26 cellular contexts compared by ENCODE assay signal in the genomic region with DNA sequence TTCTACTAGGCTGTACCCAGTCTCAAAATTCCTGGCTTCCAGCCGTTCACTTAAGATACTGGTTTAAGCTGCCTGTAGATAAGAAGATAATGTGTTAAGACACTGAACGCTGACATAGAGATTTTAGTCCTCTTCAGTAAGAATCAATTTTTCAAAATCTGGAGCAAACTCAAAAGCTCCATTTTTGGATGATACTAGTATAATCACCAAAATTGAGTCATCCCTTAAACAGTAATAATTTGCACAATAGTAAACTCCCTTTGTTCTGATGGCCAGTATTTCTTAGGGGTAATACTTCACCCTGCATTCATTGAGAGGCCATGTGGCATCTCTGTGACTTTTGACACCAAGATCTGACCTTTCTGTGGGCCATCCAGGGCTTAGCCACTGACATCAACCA.
DNase-seq lines count a peak whose midpoint lies in the region; ATAC-seq and TF ChIP-seq lines count a peak whose summit lies in the region.
"Had no signal": no experiment of that assay in that cellular context is flagged by ENCODE, and none has a peak within 500 bp of the region (broad histone marks: within the 10 kb centered on the region; RNA-seq: fewer than 3 reads in every experiment).

No MANE protein-coding gene starts in this region.

- H3K27me3 Mint-ChIP-seq in nephron progenitor cell (ENCODE audit: low read depth, poor library complexity): peaks cover 3% of the 10 kb centered on the region

- H3K9me3 ChIP-seq in left ventricle myocardium inferior (replicated peaks) (peaks cover 9% of the 10 kb centered on the region), lower lobe of right lung (no peaks in the 10 kb centered on the region)
- H3K9me3 ChIP-seq: HAP-1, SK-N-SH had no signal

- ATAC-seq in left cardiac atrium: no peak
- ATAC-seq in lower lobe of right lung: no peak
- no peak for ATAC-seq in GM18868 (IDR thresholded peaks at IDR 0.05; ENCODE audit: unreplicated experiment)
- ATAC-seq in GM18907 (IDR thresholded peaks at IDR 0.05; ENCODE audit: unreplicated experiment): no peak
- ATAC-seq: CD8-positive, alpha-beta T cell; GM23338; HepG2; K562 had no signal

- no peak for TF ChIP-seq CTCF in left ventricle myocardium inferior (IDR thresholded peaks at IDR 0.05; ENCODE audit: borderline replicate concordance)
- TF ChIP-seq CTCF in fibroblast of pulmonary artery (IDR thresholded peaks at IDR 0.05; ENCODE audit: low read length, missing control alignments): no peak
- TF ChIP-seq CTCF in nephron progenitor cell (IDR thresholded peaks at IDR 0.05): no peak
- no peak for TF ChIP-seq CTCF in lower lobe of right lung (IDR thresholded peaks at IDR 0.05)

- H3K4me3 ChIP-seq in left ventricle myocardium inferior: no peak overlapping the region
- H3K4me3 ChIP-seq in fibroblast of pulmonary artery (replicated peaks; ENCODE audit: low read depth, low read length): no peak overlapping the region
- no peak overlapping the region for H3K4me3 ChIP-seq in lower lobe of right lung
- H3K4me3 ChIP-seq: GM23338, HAP-1, K562 had no signal

- DNase-seq in left ventricle myocardium inferior (no peak), left cardiac atrium (no peak), fibroblast of pulmonary artery (ENCODE audit: low read depth) (peak; percentile 25), nephron progenitor cell (no peak), lower lobe of right lung (no peak), NCI-H1694 (lab: John Stamatoyannopoulos, UW) (no peak)
- DNase-seq: 8988T; AML-193; C1 segment of cervical spinal cord; Calu3; CD8-positive, alpha-beta T cell; MM.1S; NCI-H1092; NCI-H1436; NCI-H1930; NCI-H2227 treated with DMSO at 0.1 percent for 48 hours; NCI-H510A; NK-92 treated with Interleukin-12 subunit alpha and Interleukin-12 subunit beta, amount 100 ng/mL, for 24 hours; SIG-M5; SK-N-SH had no signal

- intact Hi-C loops in left ventricle myocardium inferior (cut with micrococcal nuclease): no loop called here
- intact Hi-C loops in left cardiac atrium (cut with DNase I): no loop called here
- intact Hi-C loops in lower lobe of right lung (cut with DNase I): no loop called here

- peaks cover 31% of the 10 kb centered on the region for H3K9me3 Mint-ChIP-seq in nephron progenitor cell

- H3K27me3 ChIP-seq in left ventricle myocardium inferior (ENCODE audit: low read depth): no peaks in the 10 kb centered on the region
- no peaks in the 10 kb centered on the region for H3K27me3 ChIP-seq in lower lobe of right lung (ENCODE audit: low read depth)

- H3K4me3 Mint-ChIP-seq in nephron progenitor cell: no peak overlapping the region
- H3K4me3 Mint-ChIP-seq: CD8-positive, alpha-beta T cell; GM23338 had no signal

- H3K4me1 Mint-ChIP-seq in nephron progenitor cell: peaks cover 26% of the 10 kb centered on the region

- H3K4me1 ChIP-seq in left ventricle myocardium inferior: peaks cover 15% of the 10 kb centered on the region
- no peaks in the 10 kb centered on the region for H3K4me1 ChIP-seq in lower lobe of right lung
- H3K4me1 ChIP-seq: HAP-1 had no signal

- peaks cover 34% of the 10 kb centered on the region for H3K36me3 Mint-ChIP-seq in nephron progenitor cell (ENCODE audit: low read depth)
- H3K36me3 Mint-ChIP-seq: CD8-positive, alpha-beta T cell had no signal

- H3K36me3 ChIP-seq in left ventricle myocardium inferior (no peaks in the 10 kb centered on the region), lower lobe of right lung (no peaks in the 10 kb centered on the region)
- H3K36me3 ChIP-seq: HAP-1 had no signal

- H3K27ac Mint-ChIP-seq in nephron progenitor cell: peak overlapping the region; percentile 30
- H3K27ac Mint-ChIP-seq: CD8-positive, alpha-beta T cell; GM23338 had no signal

- peak overlapping the region; percentile 1 for H3K27ac ChIP-seq in left ventricle myocardium inferior (replicated peaks)
- H3K27ac ChIP-seq in lower lobe of right lung: no peak overlapping the region
